ENCODE assay signal across 1 cellular context in the genomic region with DNA sequence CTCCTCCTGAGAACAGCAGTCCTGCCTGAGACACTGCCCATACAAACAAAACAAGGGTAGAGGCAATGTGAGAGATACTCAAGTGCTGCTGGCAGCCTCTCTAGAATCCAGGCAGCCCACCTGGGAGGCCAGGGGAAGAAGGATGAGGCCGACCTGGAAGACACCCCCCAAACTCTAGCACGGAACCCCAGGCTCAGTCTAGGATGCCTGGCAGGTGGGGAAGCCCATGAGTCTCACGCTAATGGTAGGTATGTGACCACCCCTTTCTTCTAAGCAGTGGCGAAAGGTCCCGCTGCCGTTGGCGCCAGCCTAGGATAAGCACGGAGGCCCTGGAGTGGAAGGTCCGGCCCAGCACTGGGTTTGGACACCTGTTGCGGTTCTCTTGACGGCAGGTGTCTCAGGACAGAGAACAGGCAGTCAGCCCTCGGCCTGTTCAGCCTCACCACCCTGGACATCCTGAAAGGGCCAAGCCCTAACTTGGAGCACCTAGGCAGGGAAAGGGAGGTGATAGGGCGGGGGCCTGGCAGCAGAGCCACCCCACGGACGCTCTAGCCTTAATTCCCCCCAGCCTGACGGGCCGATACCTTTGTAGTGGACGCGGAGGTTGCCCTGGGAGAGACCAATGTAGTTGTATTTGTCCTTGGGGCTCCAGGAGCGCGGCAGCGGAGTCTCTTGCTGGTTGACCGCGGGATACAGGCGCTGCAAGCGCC.
TF ChIP-seq lines count a peak whose summit lies in the region.

No MANE protein-coding gene starts in this region.

TF ChIP-seq in GM12878, 131 proteins besides CTCF, POLR2A, EP300 and RAD21 (continued from another document):
- TF ChIP-seq, protein P1, sequence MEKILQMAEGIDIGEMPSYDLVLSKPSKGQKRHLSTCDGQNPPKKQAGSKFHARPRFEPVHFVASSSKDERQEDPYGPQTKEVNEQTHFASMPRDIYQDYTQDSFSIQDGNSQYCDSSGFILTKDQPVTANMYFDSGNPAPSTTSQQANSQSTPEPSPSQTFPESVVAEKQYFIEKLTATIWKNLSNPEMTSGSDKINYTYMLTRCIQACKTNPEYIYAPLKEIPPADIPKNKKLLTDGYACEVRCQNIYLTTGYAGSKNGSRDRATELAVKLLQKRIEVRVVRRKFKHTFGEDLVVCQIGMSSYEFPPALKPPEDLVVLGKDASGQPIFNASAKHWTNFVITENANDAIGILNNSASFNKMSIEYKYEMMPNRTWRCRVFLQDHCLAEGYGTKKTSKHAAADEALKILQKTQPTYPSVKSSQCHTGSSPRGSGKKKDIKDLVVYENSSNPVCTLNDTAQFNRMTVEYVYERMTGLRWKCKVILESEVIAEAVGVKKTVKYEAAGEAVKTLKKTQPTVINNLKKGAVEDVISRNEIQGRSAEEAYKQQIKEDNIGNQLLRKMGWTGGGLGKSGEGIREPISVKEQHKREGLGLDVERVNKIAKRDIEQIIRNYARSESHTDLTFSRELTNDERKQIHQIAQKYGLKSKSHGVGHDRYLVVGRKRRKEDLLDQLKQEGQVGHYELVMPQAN (conservative IDR thresholded peaks at IDR 0.05), result peak; percentile 74; the same call in 1 of the 2 replicates
- TF ChIP-seq, protein P2, sequence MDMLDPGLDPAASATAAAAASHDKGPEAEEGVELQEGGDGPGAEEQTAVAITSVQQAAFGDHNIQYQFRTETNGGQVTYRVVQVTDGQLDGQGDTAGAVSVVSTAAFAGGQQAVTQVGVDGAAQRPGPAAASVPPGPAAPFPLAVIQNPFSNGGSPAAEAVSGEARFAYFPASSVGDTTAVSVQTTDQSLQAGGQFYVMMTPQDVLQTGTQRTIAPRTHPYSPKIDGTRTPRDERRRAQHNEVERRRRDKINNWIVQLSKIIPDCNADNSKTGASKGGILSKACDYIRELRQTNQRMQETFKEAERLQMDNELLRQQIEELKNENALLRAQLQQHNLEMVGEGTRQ (IDR thresholded peaks at IDR 0.05; ENCODE audit: borderline replicate concordance, low read depth, low read length), result no peak
- TF ChIP-seq ZNF207 (IDR thresholded peaks at IDR 0.05; ENCODE audit: borderline replicate concordance) (no peak), NR2C1 (IDR thresholded peaks at IDR 0.05) (no peak), SRF (IDR thresholded peaks at IDR 0.05; ENCODE audit: low read depth in 2 of 2, low read length in 2 of 2) (0 out of 4 replicates have a peak, but pooled peaks of 1 of the 2 experiments have one; percentile 15), YBX1 (IDR thresholded peaks at IDR 0.05) (no peak), CHD4 (IDR thresholded peaks at IDR 0.05) (no peak), RUNX3 (IDR thresholded peaks at IDR 0.05; ENCODE audit: low read length) (no peak), DPF2 (IDR thresholded peaks at IDR 0.05) (peak; percentile 17; the same call in 1 of the 2 replicates), GATAD2B (conservative IDR thresholded peaks at IDR 0.05; ENCODE audit: low read depth) (0 out of 2 replicates have a peak, but pooled peaks have one; percentile 10), MXI1 (IDR thresholded peaks at IDR 0.05; ENCODE audit: low read depth, low read length) (no peak), TCF7 (IDR thresholded peaks at IDR 0.05; ENCODE audit: borderline replicate concordance) (no peak), TCF12 (IDR thresholded peaks at IDR 0.05; ENCODE audit: low read depth, low read length) (0 out of 2 replicates have a peak, but pooled peaks have one; percentile 10), POLR2AphosphoS5 (IDR thresholded peaks at IDR 0.05; ENCODE audit: low read length) (no peak), SIX5 (IDR thresholded peaks at IDR 0.05; ENCODE audit: low read depth, low read length, severe bottlenecking) (no peak), HDGF (IDR thresholded peaks at IDR 0.05) (no peak), CHD1 (IDR thresholded peaks at IDR 0.05; ENCODE audit: low read depth, low read length) (no peak), CBFB (IDR thresholded peaks at IDR 0.05; ENCODE audit: low read depth) (no peak), MYC (IDR thresholded peaks at IDR 0.05; ENCODE audit: insufficient read depth, insufficient read length, insufficient replicate concordance, low read length, severe bottlenecking) (no peak), SMARCA5 (IDR thresholded peaks at IDR 0.05) (no peak), RELA (IDR thresholded peaks at IDR 0.05; ENCODE audit: borderline replicate concordance, partially characterized antibody) (peak; percentile 18), ZBED1 (IDR thresholded peaks at IDR 0.05; ENCODE audit: borderline replicate concordance) (no peak), LARP7 (IDR thresholded peaks at IDR 0.05) (0 out of 2 replicates have a peak, but pooled peaks have one; percentile 49), MEF2B (IDR thresholded peaks at IDR 0.05; ENCODE audit: partially characterized antibody, poor library complexity, severe bottlenecking) (peak; percentile 67), RCOR1 (conservative IDR thresholded peaks at IDR 0.05; ENCODE audit: low read depth, low read length) (no peak), CBX3 (IDR thresholded peaks at IDR 0.05; ENCODE audit: borderline replicate concordance, low read depth) (no peak)
- TF ChIP-seq, protein P3, sequence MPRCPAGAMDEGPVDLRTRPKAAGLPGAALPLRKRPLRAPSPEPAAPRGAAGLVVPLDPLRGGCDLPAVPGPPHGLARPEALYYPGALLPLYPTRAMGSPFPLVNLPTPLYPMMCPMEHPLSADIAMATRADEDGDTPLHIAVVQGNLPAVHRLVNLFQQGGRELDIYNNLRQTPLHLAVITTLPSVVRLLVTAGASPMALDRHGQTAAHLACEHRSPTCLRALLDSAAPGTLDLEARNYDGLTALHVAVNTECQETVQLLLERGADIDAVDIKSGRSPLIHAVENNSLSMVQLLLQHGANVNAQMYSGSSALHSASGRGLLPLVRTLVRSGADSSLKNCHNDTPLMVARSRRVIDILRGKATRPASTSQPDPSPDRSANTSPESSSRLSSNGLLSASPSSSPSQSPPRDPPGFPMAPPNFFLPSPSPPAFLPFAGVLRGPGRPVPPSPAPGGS (IDR thresholded peaks at IDR 0.05; ENCODE audit: borderline replicate concordance, insufficient read depth, low read depth, low read length, poor library complexity, severe bottlenecking), result no peak
- TF ChIP-seq, protein P4, sequence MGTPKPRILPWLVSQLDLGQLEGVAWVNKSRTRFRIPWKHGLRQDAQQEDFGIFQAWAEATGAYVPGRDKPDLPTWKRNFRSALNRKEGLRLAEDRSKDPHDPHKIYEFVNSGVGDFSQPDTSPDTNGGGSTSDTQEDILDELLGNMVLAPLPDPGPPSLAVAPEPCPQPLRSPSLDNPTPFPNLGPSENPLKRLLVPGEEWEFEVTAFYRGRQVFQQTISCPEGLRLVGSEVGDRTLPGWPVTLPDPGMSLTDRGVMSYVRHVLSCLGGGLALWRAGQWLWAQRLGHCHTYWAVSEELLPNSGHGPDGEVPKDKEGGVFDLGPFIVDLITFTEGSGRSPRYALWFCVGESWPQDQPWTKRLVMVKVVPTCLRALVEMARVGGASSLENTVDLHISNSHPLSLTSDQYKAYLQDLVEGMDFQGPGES (IDR thresholded peaks at IDR 0.05), result no peak
- TF ChIP-seq, protein P5, sequence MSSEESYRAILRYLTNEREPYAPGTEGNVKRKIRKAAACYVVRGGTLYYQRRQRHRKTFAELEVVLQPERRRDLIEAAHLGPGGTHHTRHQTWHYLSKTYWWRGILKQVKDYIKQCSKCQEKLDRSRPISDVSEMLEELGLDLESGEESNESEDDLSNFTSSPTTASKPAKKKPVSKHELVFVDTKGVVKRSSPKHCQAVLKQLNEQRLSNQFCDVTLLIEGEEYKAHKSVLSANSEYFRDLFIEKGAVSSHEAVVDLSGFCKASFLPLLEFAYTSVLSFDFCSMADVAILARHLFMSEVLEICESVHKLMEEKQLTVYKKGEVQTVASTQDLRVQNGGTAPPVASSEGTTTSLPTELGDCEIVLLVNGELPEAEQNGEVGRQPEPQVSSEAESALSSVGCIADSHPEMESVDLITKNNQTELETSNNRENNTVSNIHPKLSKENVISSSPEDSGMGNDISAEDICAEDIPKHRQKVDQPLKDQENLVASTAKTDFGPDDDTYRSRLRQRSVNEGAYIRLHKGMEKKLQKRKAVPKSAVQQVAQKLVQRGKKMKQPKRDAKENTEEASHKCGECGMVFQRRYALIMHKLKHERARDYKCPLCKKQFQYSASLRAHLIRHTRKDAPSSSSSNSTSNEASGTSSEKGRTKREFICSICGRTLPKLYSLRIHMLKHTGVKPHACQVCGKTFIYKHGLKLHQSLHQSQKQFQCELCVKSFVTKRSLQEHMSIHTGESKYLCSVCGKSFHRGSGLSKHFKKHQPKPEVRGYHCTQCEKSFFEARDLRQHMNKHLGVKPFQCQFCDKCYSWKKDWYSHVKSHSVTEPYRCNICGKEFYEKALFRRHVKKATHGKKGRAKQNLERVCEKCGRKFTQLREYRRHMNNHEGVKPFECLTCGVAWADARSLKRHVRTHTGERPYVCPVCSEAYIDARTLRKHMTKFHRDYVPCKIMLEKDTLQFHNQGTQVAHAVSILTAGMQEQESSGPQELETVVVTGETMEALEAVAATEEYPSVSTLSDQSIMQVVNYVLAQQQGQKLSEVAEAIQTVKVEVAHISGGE (CRISPR knock-in tag; IDR thresholded peaks at IDR 0.05), result no peak
- TF ChIP-seq, protein P6, sequence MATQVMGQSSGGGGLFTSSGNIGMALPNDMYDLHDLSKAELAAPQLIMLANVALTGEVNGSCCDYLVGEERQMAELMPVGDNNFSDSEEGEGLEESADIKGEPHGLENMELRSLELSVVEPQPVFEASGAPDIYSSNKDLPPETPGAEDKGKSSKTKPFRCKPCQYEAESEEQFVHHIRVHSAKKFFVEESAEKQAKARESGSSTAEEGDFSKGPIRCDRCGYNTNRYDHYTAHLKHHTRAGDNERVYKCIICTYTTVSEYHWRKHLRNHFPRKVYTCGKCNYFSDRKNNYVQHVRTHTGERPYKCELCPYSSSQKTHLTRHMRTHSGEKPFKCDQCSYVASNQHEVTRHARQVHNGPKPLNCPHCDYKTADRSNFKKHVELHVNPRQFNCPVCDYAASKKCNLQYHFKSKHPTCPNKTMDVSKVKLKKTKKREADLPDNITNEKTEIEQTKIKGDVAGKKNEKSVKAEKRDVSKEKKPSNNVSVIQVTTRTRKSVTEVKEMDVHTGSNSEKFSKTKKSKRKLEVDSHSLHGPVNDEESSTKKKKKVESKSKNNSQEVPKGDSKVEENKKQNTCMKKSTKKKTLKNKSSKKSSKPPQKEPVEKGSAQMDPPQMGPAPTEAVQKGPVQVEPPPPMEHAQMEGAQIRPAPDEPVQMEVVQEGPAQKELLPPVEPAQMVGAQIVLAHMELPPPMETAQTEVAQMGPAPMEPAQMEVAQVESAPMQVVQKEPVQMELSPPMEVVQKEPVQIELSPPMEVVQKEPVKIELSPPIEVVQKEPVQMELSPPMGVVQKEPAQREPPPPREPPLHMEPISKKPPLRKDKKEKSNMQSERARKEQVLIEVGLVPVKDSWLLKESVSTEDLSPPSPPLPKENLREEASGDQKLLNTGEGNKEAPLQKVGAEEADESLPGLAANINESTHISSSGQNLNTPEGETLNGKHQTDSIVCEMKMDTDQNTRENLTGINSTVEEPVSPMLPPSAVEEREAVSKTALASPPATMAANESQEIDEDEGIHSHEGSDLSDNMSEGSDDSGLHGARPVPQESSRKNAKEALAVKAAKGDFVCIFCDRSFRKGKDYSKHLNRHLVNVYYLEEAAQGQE (IDR thresholded peaks at IDR 0.05; ENCODE audit: low read depth, low read length), result no peak
- TF ChIP-seq, protein P7, sequence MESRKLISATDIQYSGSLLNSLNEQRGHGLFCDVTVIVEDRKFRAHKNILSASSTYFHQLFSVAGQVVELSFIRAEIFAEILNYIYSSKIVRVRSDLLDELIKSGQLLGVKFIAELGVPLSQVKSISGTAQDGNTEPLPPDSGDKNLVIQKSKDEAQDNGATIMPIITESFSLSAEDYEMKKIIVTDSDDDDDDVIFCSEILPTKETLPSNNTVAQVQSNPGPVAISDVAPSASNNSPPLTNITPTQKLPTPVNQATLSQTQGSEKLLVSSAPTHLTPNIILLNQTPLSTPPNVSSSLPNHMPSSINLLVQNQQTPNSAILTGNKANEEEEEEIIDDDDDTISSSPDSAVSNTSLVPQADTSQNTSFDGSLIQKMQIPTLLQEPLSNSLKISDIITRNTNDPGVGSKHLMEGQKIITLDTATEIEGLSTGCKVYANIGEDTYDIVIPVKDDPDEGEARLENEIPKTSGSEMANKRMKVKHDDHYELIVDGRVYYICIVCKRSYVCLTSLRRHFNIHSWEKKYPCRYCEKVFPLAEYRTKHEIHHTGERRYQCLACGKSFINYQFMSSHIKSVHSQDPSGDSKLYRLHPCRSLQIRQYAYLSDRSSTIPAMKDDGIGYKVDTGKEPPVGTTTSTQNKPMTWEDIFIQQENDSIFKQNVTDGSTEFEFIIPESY (IDR thresholded peaks at IDR 0.05), result no peak
